In genomic region chr3:47413751-47414150, GRCh38 we compare ENCODE assay signal across 22 cellular contexts. TPM values are rescaled to one million over a fixed set of nuclear protein-coding genes. Genes with fewer than 3 reads are reported as not detected.
DNase-seq lines count a peak whose midpoint lies in the region; ATAC-seq and TF ChIP-seq lines count a peak whose summit lies in the region.
"Had no signal": no experiment of that assay in that cellular context is flagged by ENCODE, and none has a peak within 500 bp of the region (broad histone marks: within the 10 kb centered on the region; RNA-seq: fewer than 3 reads in every experiment).

No MANE protein-coding gene starts in this region.

- intact Hi-C loops in natural killer cell (cut with micrococcal nuclease) (no loop called here), ovary (cut with DNase I) (no loop called here)

- WGBS in neuronal stem cell (ENCODE audit: extremely low coverage in 2 of 2, insufficient read length in 2 of 2, insufficient replicate concordance in 1 of 2), 2 donors, result no CpG with 5 or more reads among the region's 7 CpGs
- WGBS in ovary, 3 donors, result 86 to 91% (median 87%) methylated on average over 7 of the region's 7 CpGs

- no peak overlapping the region for H3K9ac ChIP-seq in neuronal stem cell (ENCODE audit: low read depth, low read length, poor library complexity)

- TF ChIP-seq EP300 in ovary (IDR thresholded peaks at IDR 0.05), result no peak

- H4K91ac ChIP-seq in neuronal stem cell (ENCODE audit: low read depth, low read length, poor library complexity), result no peak overlapping the region

- no peak for TF ChIP-seq CTCF in natural killer cell (IDR thresholded peaks at IDR 0.05)
- TF ChIP-seq CTCF in ovary (IDR thresholded peaks at IDR 0.05), result no peak

- no peak for DNase-seq in natural killer cell
- DNase-seq in natural killer cell treated with Interleukin-12 subunit alpha and Interleukin-12 subunit beta and Interleukin-15 and Interleukin-18, amount 100 ng/mL, for 72 hours (ENCODE audit: low spot score), result no peak
- peak in 50 of 61 donors; percentile 10 to 88 (median 56) for DNase-seq in caudate nucleus (lab: John Stamatoyannopoulos, UW)
- DNase-seq in neuronal stem cell (ENCODE audit: low spot score), result no peak
- DNase-seq in ovary, result no peak
- no peak for DNase-seq in T-cell
- no peak for DNase-seq in NCI-H1105 (lab: John Stamatoyannopoulos, UW)
- no peak for DNase-seq in activated CD4-positive, alpha-beta T cell treated with anti-CD3 and anti-CD28 coated beads, Interleukin-2, amount 50 U/mL, for 4 hours
- DNase-seq: activated CD4-positive, alpha-beta T cell treated with anti-CD3 and anti-CD28 coated beads, Interleukin-2, amount 50 U/mL, for 1 hour; activated T-cell treated with anti-CD3 and anti-CD28 coated beads for 4 hours; body of pancreas; CD8-positive, alpha-beta memory T cell; NCI-H2081 treated with DMSO at 0.1 percent for 48 hours; NCI-H524; small intestine; stimulated activated CD4-positive, alpha-beta T cell treated with anti-CD3 and anti-CD28 coated beads, Interleukin-4, amount 100 ng/mL, for 1 hour had no signal

- H3K18ac ChIP-seq in neuronal stem cell (ENCODE audit: low read length), result no peak overlapping the region

- ATAC-seq in natural killer cell, result no peak
- no peak for ATAC-seq in natural killer cell treated with Interleukin-12 subunit alpha and Interleukin-12 subunit beta and Interleukin-15 and Interleukin-18, amount 100 ng/mL, for 72 hours
- ATAC-seq in T-cell (replicated peaks in 1 of 4), result no peak
- ATAC-seq: activated naive CD4-positive, alpha-beta T cell treated with anti-CD3 and anti-CD28 coated beads, Interleukin-2, amount 50 U/mL, for 72 hours; body of pancreas; esophagus mucosa; Right ventricle myocardium inferior had no signal

- peaks cover 0 to 6% of the 10 kb centered on the region in 2 donors for H3K9me3 ChIP-seq in neuronal stem cell (replicated peaks in 1 of 2; ENCODE audit: control insufficient read depth in 2 of 2, insufficient read depth in 1 of 2, low read depth in 1 of 2, low read length in 2 of 2)
- no peaks in the 10 kb centered on the region for H3K9me3 ChIP-seq in ovary
- H3K9me3 ChIP-seq: body of pancreas had no signal

- H3K27ac ChIP-seq in caudate nucleus (ENCODE audit: low read depth, low read length) (peak overlapping the region; percentile 79), neuronal stem cell (replicated peaks; ENCODE audit: low read length) (no peak overlapping the region), ovary (no peak overlapping the region)
- H3K27ac ChIP-seq: body of pancreas, HL-60 had no signal

- H4K8ac ChIP-seq in neuronal stem cell (ENCODE audit: low read depth, low read length), result no peak overlapping the region

- no peak overlapping the region for H2BK15ac ChIP-seq in neuronal stem cell (ENCODE audit: low read length)

- H2AK5ac ChIP-seq in neuronal stem cell (ENCODE audit: low read depth, low read length), result no peak overlapping the region

- H3K4me3 Mint-ChIP-seq in natural killer cell (no peak overlapping the region), T-cell (no peak overlapping the region)
- no peak overlapping the region for H3K4me3 Mint-ChIP-seq in natural killer cell treated with Interleukin-12 subunit alpha and Interleukin-12 subunit beta and Interleukin-15 and Interleukin-18, amount 100 ng/mL, for 72 hours
- H3K4me3 Mint-ChIP-seq: CD8-positive, alpha-beta memory T cell; T-helper 1 cell treated with Interleukin-12 subunit alpha and Interleukin-12 subunit beta and Interleukin-4 antibody, amounts not matched to agents 30 μg/mL and 1 μg/mL, for 36 hours had no signal

- H3K23ac ChIP-seq in neuronal stem cell (ENCODE audit: low read depth, low read length, poor library complexity), result peak overlapping the region; percentile 81

- H3K4me1 ChIP-seq in neuronal stem cell (ENCODE audit: control insufficient read depth in 2 of 2, insufficient read depth in 1 of 2, low read depth in 1 of 2, low read length in 2 of 2) (peaks cover 0 to 1% of the 10 kb centered on the region in 2 donors), ovary (ENCODE audit: insufficient read depth) (no peaks in the 10 kb centered on the region)
- H3K4me1 ChIP-seq: body of pancreas had no signal

- no peak overlapping the region for H3K4ac ChIP-seq in neuronal stem cell (ENCODE audit: low read length)

- H3K27me3 Mint-ChIP-seq in natural killer cell (ENCODE audit: low read depth in 2 of 2) (no peaks in the 10 kb centered on the region), T-cell (no peaks in the 10 kb centered on the region)
- H3K27me3 Mint-ChIP-seq in natural killer cell treated with Interleukin-12 subunit alpha and Interleukin-12 subunit beta and Interleukin-15 and Interleukin-18, amount 100 ng/mL, for 72 hours, result no peaks in the 10 kb centered on the region
- H3K27me3 Mint-ChIP-seq: CD8-positive, alpha-beta memory T cell; progenitor cell of endocrine pancreas had no signal

- peaks cover 9% of the 10 kb centered on the region for H3K79me1 ChIP-seq in neuronal stem cell (ENCODE audit: low read depth, low read length)

- H3K14ac ChIP-seq in neuronal stem cell (ENCODE audit: low read length), result no peak overlapping the region

- H3K36me3 ChIP-seq in neuronal stem cell (replicated peaks in 1 of 2; ENCODE audit: control insufficient read depth in 2 of 2, insufficient read depth in 2 of 2, low read length in 2 of 2) (peaks cover 49 to 81% of the 10 kb centered on the region in 2 donors), ovary (no peaks in the 10 kb centered on the region)

- POLR2A ChIA-PET in T-cell (lab: Charles Lee), result interaction anchor here in 1 of 2 donors (0.6 kb wide), 1 partner anchor 373 kb away, joined by 5 read pairs; no protein-coding TSS in a partner anchor

- H2BK12ac ChIP-seq in neuronal stem cell (ENCODE audit: low read length), result no peak overlapping the region

- no peak overlapping the region for H2BK5ac ChIP-seq in neuronal stem cell (ENCODE audit: low read length)

- H3K27ac Mint-ChIP-seq in natural killer cell (peak overlapping the region; percentile 56 to 65), T-cell (no peak overlapping the region)
- no peak overlapping the region for H3K27ac Mint-ChIP-seq in natural killer cell treated with Interleukin-12 subunit alpha and Interleukin-12 subunit beta and Interleukin-15 and Interleukin-18, amount 100 ng/mL, for 72 hours
- H3K27ac Mint-ChIP-seq: T-helper 1 cell treated with Interleukin-12 subunit alpha and Interleukin-12 subunit beta and Interleukin-4 antibody, amounts not matched to agents 30 μg/mL and 1 μg/mL, for 36 hours had no signal

- peaks cover 0 to 5% of the 10 kb centered on the region in 2 donors for H3K4me1 Mint-ChIP-seq in natural killer cell
- H3K4me1 Mint-ChIP-seq in natural killer cell treated with Interleukin-12 subunit alpha and Interleukin-12 subunit beta and Interleukin-15 and Interleukin-18, amount 100 ng/mL, for 72 hours (ENCODE audit: low read depth in 2 of 2), result peaks cover 0 to 9% of the 10 kb centered on the region in 2 donors
- peaks cover 0 to under 1% (median 0%) of the 10 kb centered on the region in 3 donors for H3K4me1 Mint-ChIP-seq in T-cell
- H3K4me1 Mint-ChIP-seq: CD8-positive, alpha-beta memory T cell had no signal

- H3K9me3 Mint-ChIP-seq in natural killer cell (no peaks in the 10 kb centered on the region), T-cell (no peaks in the 10 kb centered on the region)
- H3K9me3 Mint-ChIP-seq in natural killer cell treated with Interleukin-12 subunit alpha and Interleukin-12 subunit beta and Interleukin-15 and Interleukin-18, amount 100 ng/mL, for 72 hours, result no peaks in the 10 kb centered on the region
- H3K9me3 Mint-ChIP-seq: activated naive CD4-positive, alpha-beta T cell treated with anti-CD3 and anti-CD28 coated beads, Interleukin-2, amount 50 U/mL, for 72 hours; CD8-positive, alpha-beta memory T cell; T-helper 1 cell treated with Interleukin-12 subunit alpha and Interleukin-12 subunit beta and Interleukin-4 antibody, amounts not matched to agents 30 μg/mL and 1 μg/mL, for 36 hours had no signal

- H3K27me3 ChIP-seq in neuronal stem cell (ENCODE audit: control insufficient read depth in 3 of 3, insufficient read depth in 3 of 3, low read depth in 1 of 3, low read length in 3 of 3), result no peaks in the 10 kb centered on the region
- no peaks in the 10 kb centered on the region for H3K27me3 ChIP-seq in ovary
- H3K27me3 ChIP-seq: body of pancreas had no signal

- TF ChIP-seq POLR2A in ovary (IDR thresholded peaks at IDR 0.05), result no peak

- no peaks in the 10 kb centered on the region for H3K36me3 Mint-ChIP-seq in natural killer cell
- H3K36me3 Mint-ChIP-seq in natural killer cell treated with Interleukin-12 subunit alpha and Interleukin-12 subunit beta and Interleukin-15 and Interleukin-18, amount 100 ng/mL, for 72 hours, result peaks cover 5% of the 10 kb centered on the region
- H3K36me3 Mint-ChIP-seq in T-cell, result peaks cover 23% of the 10 kb centered on the region
- H3K36me3 Mint-ChIP-seq: activated naive CD4-positive, alpha-beta T cell treated with anti-CD3 and anti-CD28 coated beads, Interleukin-2, amount 50 U/mL, for 72 hours had no signal

- H2AFZ ChIP-seq in neuronal stem cell (ENCODE audit: low read length), result no peak overlapping the region

- CTCF ChIA-PET in T-cell (lab: Charles Lee), result interaction anchor here in 1 of 2 donors (0.5 kb wide), 1 partner anchor 745 kb away, joined by 3 read pairs; no protein-coding TSS in a partner anchor

- H3K4me2 ChIP-seq in neuronal stem cell (ENCODE audit: insufficient read depth, low read length, poor library complexity, severe bottlenecking), result no peak overlapping the region

- no peak overlapping the region for H3K4me3 ChIP-seq in neuronal stem cell (ENCODE audit: low read length in 2 of 2)
- H3K4me3 ChIP-seq in ovary, result no peak overlapping the region
- H3K4me3 ChIP-seq: body of pancreas had no signal

- H2BK120ac ChIP-seq in neuronal stem cell (ENCODE audit: low read depth, low read length), result no peak overlapping the region

RNA-seq across cellular contexts. Expression of gene PTPN23, which starts 32.9 kb away (rescaled TPM):
- total RNA-seq in natural killer cell, result 10 to 100 TPM; 49.3 to 73.6 (median 52.0) TPM
- 10 to 100 TPM; 30.5 to 45.3 TPM for total RNA-seq in natural killer cell treated with Interleukin-12 subunit alpha and Interleukin-12 subunit beta and Interleukin-15 and Interleukin-18, amount 100 ng/mL, for 72 hours
- 16.8 TPM for polyA plus RNA-seq in neuronal stem cell (2013, experiment 1 of 2)
- 16.8 TPM for polyA plus RNA-seq in neuronal stem cell (2013, experiment 2 of 2)
- 10 to 100 TPM; 16.4 to 56.9 (median 44.4) TPM for total RNA-seq in ovary
- polyA plus RNA-seq in ovary, result 10 to 100 TPM in 1 of 2 donors, 1 to 10 TPM in 1; 7.3 to 18.3 TPM
- 10 to 100 TPM; 39.2 to 59.6 (median 57.9) TPM for total RNA-seq in T-cell

Comparison
In these comparisons a context has a peak if more than half of its experiments do, and no peak if none do; other contexts are left out.
1. H3K27ac Mint-ChIP-seq: peak in natural killer cell (2 of 2); none in natural killer cell treated with Interleukin-12 subunit alpha and Interleukin-12 subunit beta and Interleukin-15 and Interleukin-18, amount 100 ng/mL, for 72 hours (0 of 2) and T-cell (0 of 2).
2. DNase-seq: peak in caudate nucleus (50 of 61); none in natural killer cell (single experiment), natural killer cell treated with Interleukin-12 subunit alpha and Interleukin-12 subunit beta and Interleukin-15 and Interleukin-18, amount 100 ng/mL, for 72 hours (single experiment), neuronal stem cell (single experiment), ovary (0 of 5), T-cell (0 of 34), NCI-H1105 (single experiment) and activated CD4-positive, alpha-beta T cell treated with anti-CD3 and anti-CD28 coated beads, Interleukin-2, amount 50 U/mL, for 4 hours (0 of 2).